Comparison of ENCODE assay signal across 19 cellular contexts in genomic region chr14:68177728-68178127, GRCh38.
"Had no signal": no experiment of that assay in that cellular context is flagged by ENCODE, and none has a peak within 500 bp of the region (broad histone marks: within the 10 kb centered on the region; RNA-seq: fewer than 3 reads in every experiment).

No MANE protein-coding gene starts in this region.

- H3K9me3 ChIP-seq: ascending aorta, gastroesophageal sphincter, heart left ventricle, left ventricle myocardium inferior, mucosa of descending colon, ovary, psoas muscle, spleen, thoracic aorta had no signal

- H3K4me1 ChIP-seq: left ventricle myocardium inferior had no signal

- H3K27me3 ChIP-seq: ascending aorta, gastroesophageal sphincter, heart left ventricle, ovary, spleen had no signal

- H3K36me3 ChIP-seq: ascending aorta, gastroesophageal sphincter, heart left ventricle, left ventricle myocardium inferior, ovary, spleen, thoracic aorta, WERI-Rb-1 had no signal

- DNase-seq: activated CD4-positive, alpha-beta T cell treated with anti-CD3 and anti-CD28 coated beads, Interleukin-2, amount 50 U/mL, for 4 hours; activated gamma-delta T cell; cerebellar nuclear complex; cortex of kidney; effector CD4-positive, alpha-beta T cell; heart left ventricle; left ventricle myocardium inferior; mucosa of descending colon; naive thymus-derived CD4-positive, alpha-beta T cell; ovary; psoas muscle; spleen; stimulated activated CD4-positive, alpha-beta T cell treated with anti-CD3 and anti-CD28 coated beads, Interleukin-4, amount 100 ng/mL, for 4 hours; WERI-Rb-1 had no signal

- H3K27ac ChIP-seq: ascending aorta, gastroesophageal sphincter, left ventricle myocardium inferior, ovary, psoas muscle, spleen, thoracic aorta, WERI-Rb-1 had no signal

- H3K4me3 ChIP-seq: ascending aorta, gastroesophageal sphincter, heart left ventricle, left ventricle myocardium inferior, mucosa of descending colon, ovary, psoas muscle, spleen, thoracic aorta had no signal

- ATAC-seq: gastroesophageal sphincter; heart left ventricle; mucosa of descending colon; naive thymus-derived CD4-positive, alpha-beta T cell; psoas muscle; sciatic nerve; stimulated activated memory B cell treated with anti-CD40 and anti-IgM and Interleukin-4, amounts not matched to agents 10 μg/mL and 1 μg/mL and 100 μg/mL, for 72 hours had no signal
